Comparison of ENCODE assay signal across 18 cellular contexts in genomic region chr2:221428896-221429295, GRCh38.
DNase-seq lines count a peak whose midpoint lies in the region; ATAC-seq, FAIRE-seq and TF ChIP-seq lines count a peak whose summit lies in the region.
"Had no signal": no experiment of that assay in that cellular context is flagged by ENCODE, and none has a peak within 500 bp of the region (broad histone marks: within the 10 kb centered on the region; RNA-seq: fewer than 3 reads in every experiment).

No MANE protein-coding gene starts in this region.

- FAIRE-seq in bronchial epithelial cell (lab: Jason Lieb, UNC): no peak
- FAIRE-seq: GM12878, GM19239 had no signal

- no peaks in the 10 kb centered on the region for H3K27me3 Mint-ChIP-seq in activated CD4-positive, alpha-beta T cell treated with anti-CD3 and anti-CD28 coated beads for 36 hours
- H3K27me3 Mint-ChIP-seq: CD4-positive, alpha-beta memory T cell had no signal

- POLR2A ChIA-PET in activated CD4-positive, alpha-beta T cell treated with anti-CD3 and anti-CD28 coated beads for 36 hours (lab: Charles Lee): no interaction called here

- CTCF ChIA-PET in activated CD4-positive, alpha-beta T cell treated with anti-CD3 and anti-CD28 coated beads for 36 hours (lab: Charles Lee): interaction anchor here (0.8 kb wide), 1 partner anchor 145 kb away, joined by 3 read pairs; no protein-coding TSS in a partner anchor

- H3K4me3 Mint-ChIP-seq in activated CD4-positive, alpha-beta T cell treated with anti-CD3 and anti-CD28 coated beads for 36 hours: no peak overlapping the region

- no peaks in the 10 kb centered on the region for H3K9me3 Mint-ChIP-seq in activated CD4-positive, alpha-beta T cell treated with anti-CD3 and anti-CD28 coated beads for 36 hours (ENCODE audit: low read depth)
- H3K9me3 Mint-ChIP-seq: CD4-positive, alpha-beta memory T cell had no signal

- H3K4me1 Mint-ChIP-seq in activated CD4-positive, alpha-beta T cell treated with anti-CD3 and anti-CD28 coated beads for 36 hours: no peaks in the 10 kb centered on the region

- intact Hi-C loops in psoas muscle (cut with DNase I): no loop called here
- intact Hi-C loops in activated CD4-positive, alpha-beta T cell treated with anti-CD3 and anti-CD28 coated beads for 36 hours (cut with DNase I, micrococcal nuclease): no loop called here

- TF ChIP-seq CTCF in bronchial epithelial cell (IDR thresholded peaks at IDR 0.05; ENCODE audit: insufficient read depth, low read length, severe bottlenecking) (no peak), psoas muscle (IDR thresholded peaks at IDR 0.05) (no peak)

- 31 to 88% (median 43%) methylated on average over 2 of the region's 2 CpGs for WGBS in psoas muscle, 3 donors

- H3K27me3 ChIP-seq in bronchial epithelial cell (ENCODE audit: control insufficient read depth, insufficient read depth, low read length): no peaks in the 10 kb centered on the region
- H3K27me3 ChIP-seq in psoas muscle (ENCODE audit: insufficient read depth in 3 of 3, low read length in 2 of 3): no peaks in the 10 kb centered on the region

- H3K4me3 ChIP-seq in bronchial epithelial cell (ENCODE audit: low read depth, low read length) (no peak overlapping the region), psoas muscle (no peak overlapping the region)
- H3K4me3 ChIP-seq: GM12878 had no signal

- H3K36me3 ChIP-seq in bronchial epithelial cell (ENCODE audit: control insufficient read depth, insufficient read depth, low read length): no peaks in the 10 kb centered on the region
- H3K36me3 ChIP-seq in psoas muscle (ENCODE audit: insufficient read depth in 1 of 2, low read depth in 1 of 2): peaks cover 0 to 23% of the 10 kb centered on the region in 2 donors

- DNase-seq in bronchial epithelial cell (ENCODE audit: low read depth): peak; percentile 34
- no peak for DNase-seq in epithelial cell of prostate (ENCODE audit: low read depth, low spot score)
- DNase-seq in psoas muscle: no peak
- DNase-seq in activated CD4-positive, alpha-beta T cell treated with anti-CD3 and anti-CD28 coated beads for 36 hours: no peak
- DNase-seq: C1 segment of cervical spinal cord; CD4-positive, alpha-beta memory T cell; COR-L47; DMS153; DMS79; EL; GDM1; GOT3; H7; HCEC 1CT had no signal

- H3K27ac Mint-ChIP-seq in activated CD4-positive, alpha-beta T cell treated with anti-CD3 and anti-CD28 coated beads for 36 hours: no peak overlapping the region

- no peaks in the 10 kb centered on the region for H3K4me1 ChIP-seq in psoas muscle

- H3K27ac ChIP-seq in epithelial cell of prostate (peak overlapping the region; percentile 35), psoas muscle (no peak overlapping the region)

- ATAC-seq in psoas muscle (peak in 3 of 4 donors; percentile 42 to 51 (median 48)), GM21825 (IDR thresholded peaks at IDR 0.05; ENCODE audit: unreplicated experiment) (no peak), GM21360 (IDR thresholded peaks at IDR 0.05; ENCODE audit: unreplicated experiment) (no peak)
- no peak for ATAC-seq in activated CD4-positive, alpha-beta T cell treated with anti-CD3 and anti-CD28 coated beads for 36 hours
- ATAC-seq: GM12878 had no signal

- no peaks in the 10 kb centered on the region for H3K9me3 ChIP-seq in psoas muscle

- peaks cover 24% of the 10 kb centered on the region for H3K36me3 Mint-ChIP-seq in activated CD4-positive, alpha-beta T cell treated with anti-CD3 and anti-CD28 coated beads for 36 hours (ENCODE audit: low read depth)

Comparison
In these comparisons a context has a peak if more than half of its experiments do, and no peak if none do; other contexts are left out.
1. ATAC-seq: peak in psoas muscle (3 of 4); none in GM21825 (single experiment), GM21360 (single experiment) and activated CD4-positive, alpha-beta T cell treated with anti-CD3 and anti-CD28 coated beads for 36 hours (single experiment).